Comparison of ENCODE assay signal across 28 cellular contexts in genomic region chr15:41918506-41919126, GRCh38. TPM values are rescaled to one million over a fixed set of nuclear protein-coding genes. Genes with fewer than 3 reads are reported as not detected.
A peak's percentile ranks its signal among the peaks of the same experiment; 100 is the strongest.
DNase-seq lines count a peak whose midpoint lies in the region; ATAC-seq, FAIRE-seq and TF ChIP-seq lines count a peak whose summit lies in the region.
"Had no signal": no experiment of that assay in that cellular context is flagged by ENCODE, and none has a peak within 500 bp of the region (broad histone marks: within the 10 kb centered on the region; RNA-seq: fewer than 3 reads in every experiment).

No MANE protein-coding gene starts in this region.

- H3K9me1 ChIP-seq in endothelial cell of umbilical vein (replicated peaks; ENCODE audit: control insufficient read depth, extremely low read depth, insufficient read depth, low read length) = no peaks in the 10 kb centered on the region

- no peak overlapping the region for H3K4me3 ChIP-seq in BLaER1 treated with 17β-estradiol and CSF1 and Interleukin-3, amounts not matched to agents 10 nM and 100 nM
- H3K4me3 ChIP-seq in endothelial cell of umbilical vein (replicated peaks in 1 of 3; ENCODE audit: insufficient read depth in 1 of 3, low read depth in 1 of 3, low read length in 3 of 3) = no peak overlapping the region
- H3K4me3 ChIP-seq in skeletal muscle tissue (ENCODE audit: low read length in 3 of 3) = no peak overlapping the region
- H3K4me3 ChIP-seq: tibial nerve had no signal

- peak overlapping the region; percentile 80 for H3K27ac Mint-ChIP-seq in HFFc6
- H3K27ac Mint-ChIP-seq: activated CD8-positive, alpha-beta memory T cell treated with anti-CD3 and anti-CD28 coated beads, Interleukin-2, amount 10 ng/mL, durations not matched to agents 7 days and 5 days; activated naive CD4-positive, alpha-beta T cell treated with anti-CD3 and anti-CD28 coated beads, Interleukin-2, amount 10 ng/mL, durations not matched to agents 7 days and 5 days; activated T-helper 1 cell treated with anti-CD3 and anti-CD28 coated beads, Interleukin-12 subunit alpha, Interleukin-12 subunit beta, Interleukin-2, Interleukin-4 antibody, amounts not matched to agents 30 ng/mL and 10 ng/mL and 1 ng/mL, durations not matched to agents 14 hours and 24 hours and 36 hours; CD4-positive, alpha-beta T cell; mesothelial cell of epicardium had no signal

- peaks cover 91% of the 10 kb centered on the region for H3K79me2 ChIP-seq in endothelial cell of umbilical vein (ENCODE audit: control insufficient read depth, insufficient read depth, low read length)

- H3K4me2 ChIP-seq in BLaER1 treated with 17β-estradiol and CSF1 and Interleukin-3, amounts not matched to agents 10 nM and 100 nM = peak overlapping the region; percentile 80 to 96 (median 86)
- H3K4me2 ChIP-seq in endothelial cell of umbilical vein (ENCODE audit: insufficient read depth, low read length) = no peak overlapping the region

- peaks cover 0 to 24% (median 15%) of the 10 kb centered on the region in 11 experiments; a peak in 17 of 22 replicates for H3K9me3 ChIP-seq in BLaER1 treated with 17β-estradiol and CSF1 and Interleukin-3, amounts not matched to agents 10 nM and 100 nM (replicated peaks in 1 of 11)
- H3K9me3 ChIP-seq in endothelial cell of umbilical vein (replicated peaks; ENCODE audit: control insufficient read depth, insufficient read depth, low read length) = no peaks in the 10 kb centered on the region
- no peaks in the 10 kb centered on the region for H3K9me3 ChIP-seq in skeletal muscle tissue (ENCODE audit: control insufficient read depth in 3 of 3, low read length in 3 of 3)
- H3K9me3 ChIP-seq: tibial nerve had no signal

- no peaks in the 10 kb centered on the region for H3K27me3 ChIP-seq in BLaER1 treated with 17β-estradiol and CSF1 and Interleukin-3, amounts not matched to agents 10 nM and 100 nM
- H3K27me3 ChIP-seq in endothelial cell of umbilical vein (ENCODE audit: control insufficient read depth in 2 of 2, insufficient read depth in 2 of 2, low read length in 2 of 2) (no peaks in the 10 kb centered on the region), skeletal muscle tissue (ENCODE audit: control insufficient read depth in 3 of 3, insufficient read depth in 3 of 3, low read length in 3 of 3) (no peaks in the 10 kb centered on the region)
- H3K27me3 ChIP-seq: tibial nerve had no signal

- H3K4me1 ChIP-seq in BLaER1 treated with 17β-estradiol and CSF1 and Interleukin-3, amounts not matched to agents 10 nM and 100 nM = peaks cover 90 to 100% (median 99%) of the 10 kb centered on the region in 10 experiments
- peaks cover 48% of the 10 kb centered on the region for H3K4me1 ChIP-seq in endothelial cell of umbilical vein (ENCODE audit: control insufficient read depth, extremely low read depth, insufficient read depth, low read length)
- H3K4me1 ChIP-seq in skeletal muscle tissue (ENCODE audit: control insufficient read depth in 3 of 3, insufficient read depth in 3 of 3, low read length in 3 of 3) = peaks cover 59 to 72% (median 61%) of the 10 kb centered on the region in 3 donors

- H2AFZ ChIP-seq in endothelial cell of umbilical vein (ENCODE audit: low read depth, low read length) = no peak overlapping the region

- ATAC-seq in HG02588 (IDR thresholded peaks at IDR 0.05; ENCODE audit: unreplicated experiment) = no peak
- ATAC-seq: activated CD8-positive, alpha-beta memory T cell treated with anti-CD3 and anti-CD28 coated beads, Interleukin-2, amount 10 ng/mL, durations not matched to agents 7 days and 5 days; left lobe of liver; naive thymus-derived CD8-positive, alpha-beta T cell had no signal

- intact Hi-C loops in endothelial cell of umbilical vein (cut with micrococcal nuclease) = loop anchor here (10.0 kb wide), 1 partner anchor 136 kb away; no protein-coding TSS in a partner anchor

- H4K20me1 ChIP-seq in BLaER1 treated with 17β-estradiol and CSF1 and Interleukin-3, amounts not matched to agents 10 nM and 100 nM = no peaks in the 10 kb centered on the region; a peak in 1 of 22 replicates
- no peaks in the 10 kb centered on the region for H4K20me1 ChIP-seq in endothelial cell of umbilical vein (replicated peaks; ENCODE audit: control insufficient read depth, extremely low read depth, insufficient read depth, low read length)

- POLR2A ChIA-PET in endothelial cell of umbilical vein (lab: Charles Lee) = no interaction called here

- H3K36me3 Mint-ChIP-seq in HFFc6 (ENCODE audit: low read depth) = peaks cover 29% of the 10 kb centered on the region

- TF ChIP-seq POLR2A in endothelial cell of umbilical vein (IDR thresholded peaks at IDR 0.05; ENCODE audit: low read depth, low read length) = peak; percentile 16

- no TSS peak for BruUV-seq in endothelial cell of umbilical vein (replicated peaks; lab: Mats Ljungman, UMichigan)

- peaks cover 2% of the 10 kb centered on the region; the same call in 1 of the 2 replicates for H3K27me3 Mint-ChIP-seq in HFFc6 (ENCODE audit: insufficient read depth)
- H3K27me3 Mint-ChIP-seq: activated CD8-positive, alpha-beta memory T cell treated with anti-CD3 and anti-CD28 coated beads, Interleukin-2, amount 10 ng/mL, durations not matched to agents 7 days and 5 days; activated naive CD4-positive, alpha-beta T cell treated with anti-CD3 and anti-CD28 coated beads, Interleukin-2, amount 10 ng/mL, durations not matched to agents 7 days and 5 days; CD4-positive, alpha-beta T cell; naive thymus-derived CD8-positive, alpha-beta T cell had no signal

- H3K4me3 Mint-ChIP-seq in HFFc6 = no peak overlapping the region
- H3K4me3 Mint-ChIP-seq: activated CD8-positive, alpha-beta memory T cell treated with anti-CD3 and anti-CD28 coated beads, Interleukin-2, amount 10 ng/mL, durations not matched to agents 7 days and 5 days; activated naive CD4-positive, alpha-beta T cell treated with anti-CD3 and anti-CD28 coated beads, Interleukin-2, amount 10 ng/mL, durations not matched to agents 7 days and 5 days; activated T-helper 1 cell treated with anti-CD3 and anti-CD28 coated beads, Interleukin-12 subunit alpha, Interleukin-12 subunit beta, Interleukin-2, Interleukin-4 antibody, amounts not matched to agents 30 ng/mL and 10 ng/mL and 1 ng/mL, durations not matched to agents 14 hours and 24 hours and 36 hours; CD4-positive, alpha-beta T cell; immature natural killer cell; mesothelial cell of epicardium; naive thymus-derived CD8-positive, alpha-beta T cell had no signal

- dilution Hi-C loops in endothelial cell of umbilical vein (cut with MboI; ENCODE audit: extremely low pct_ligation_motif_present, low sequenced_read_pairs) = no loop called here

- H3K9ac ChIP-seq in BLaER1 treated with 17β-estradiol and CSF1 and Interleukin-3, amounts not matched to agents 10 nM and 100 nM = no peak overlapping the region
- H3K9ac ChIP-seq in endothelial cell of umbilical vein (replicated peaks; ENCODE audit: extremely low read depth, insufficient read depth, low read length) = no peak overlapping the region
- H3K9ac ChIP-seq in skeletal muscle tissue (ENCODE audit: low read depth in 1 of 3, low read length in 3 of 3) = no peak overlapping the region

- H3K4me1 Mint-ChIP-seq in HFFc6 (ENCODE audit: low read depth) = peaks cover 58% of the 10 kb centered on the region
- H3K4me1 Mint-ChIP-seq: mesothelial cell of epicardium had no signal

- no peak for DNase-seq in HFFc6
- DNase-seq in endothelial cell of umbilical vein (ENCODE audit: low read depth, low spot score) = no peak
- no peak for DNase-seq in hepatic stellate cell (ENCODE audit: low spot score)
- DNase-seq in C1 segment of cervical spinal cord (lab: John Stamatoyannopoulos, UW) = no peak
- DNase-seq in NCI-H510A (lab: John Stamatoyannopoulos, UW) = no peak
- DNase-seq: activated CD4-positive, alpha-beta T cell treated with anti-CD3 and anti-CD28 coated beads for 4 hours; activated CD8-positive, alpha-beta memory T cell treated with anti-CD3 and anti-CD28 coated beads, Interleukin-2, amount 10 ng/mL, durations not matched to agents 7 days and 5 days; activated naive CD4-positive, alpha-beta T cell treated with anti-CD3 and anti-CD28 coated beads, Interleukin-2, amount 10 ng/mL, durations not matched to agents 7 days and 5 days; CD4-positive, alpha-beta T cell; hippocampal formation; immature natural killer cell; Kasumi-1; naive thymus-derived CD8-positive, alpha-beta T cell; NCI-H1694 treated with DMSO at 0.1 percent for 48 hours; NCI-H2171; NCI-H524 treated with DMSO at 0.1 percent for 48 hours; retina; RPMI8226; stimulated activated CD4-positive, alpha-beta T cell treated with anti-CD3 and anti-CD28 coated beads, Interleukin-12 subunit alpha, Interleukin-12 subunit beta, amount 100 ng/mL, for 4 hours; stimulated activated CD4-positive, alpha-beta T cell treated with anti-CD3 and anti-CD28 coated beads, Interleukin-4, amount 100 ng/mL, for 24 hours; stimulated activated naive CD8-positive, alpha-beta T cell treated with anti-CD3 and anti-CD28 coated beads, Interleukin-15, Interleukin-2, amounts not matched to agents 100 U/mL and 50 U/mL, for 24 hours had no signal

- H3K9me3 Mint-ChIP-seq in HFFc6 = no peaks in the 10 kb centered on the region
- H3K9me3 Mint-ChIP-seq: activated naive CD4-positive, alpha-beta T cell treated with anti-CD3 and anti-CD28 coated beads, Interleukin-2, amount 10 ng/mL, durations not matched to agents 7 days and 5 days; activated T-helper 1 cell treated with anti-CD3 and anti-CD28 coated beads, Interleukin-12 subunit alpha, Interleukin-12 subunit beta, Interleukin-2, Interleukin-4 antibody, amounts not matched to agents 30 ng/mL and 10 ng/mL and 1 ng/mL, durations not matched to agents 14 hours and 24 hours and 36 hours; CD4-positive, alpha-beta T cell; immature natural killer cell; mesothelial cell of epicardium; naive thymus-derived CD8-positive, alpha-beta T cell had no signal

- peak overlapping the region in 1 of 11 experiments; percentile 57; a peak in 1 of 22 replicates for H3K27ac ChIP-seq in BLaER1 treated with 17β-estradiol and CSF1 and Interleukin-3, amounts not matched to agents 10 nM and 100 nM
- H3K27ac ChIP-seq in endothelial cell of umbilical vein (ENCODE audit: insufficient read depth, low read depth, low read length) (peak overlapping the region; percentile 4), skeletal muscle tissue (ENCODE audit: low read depth, low read length) (peak overlapping the region; percentile 5)

- FAIRE-seq in endothelial cell of umbilical vein (lab: Jason Lieb, UNC) = no peak

- TF ChIP-seq CTCF in HFFc6 (IDR thresholded peaks at IDR 0.05) (no peak), endothelial cell of umbilical vein (IDR thresholded peaks at IDR 0.05; ENCODE audit: extremely low read depth in 1 of 2, insufficient read depth in 1 of 2, low read depth in 1 of 2, low read length in 2 of 2) (no peak)

- peaks cover 0 to 63% (median 31%) of the 10 kb centered on the region in 11 experiments; a peak in 18 of 22 replicates for H3K36me3 ChIP-seq in BLaER1 treated with 17β-estradiol and CSF1 and Interleukin-3, amounts not matched to agents 10 nM and 100 nM
- peaks cover 30 to 38% of the 10 kb centered on the region in 2 experiments for H3K36me3 ChIP-seq in endothelial cell of umbilical vein (ENCODE audit: control insufficient read depth in 2 of 2, extremely low read depth in 1 of 2, insufficient read depth in 2 of 2, low read length in 2 of 2)
- H3K36me3 ChIP-seq in skeletal muscle tissue (ENCODE audit: control insufficient read depth in 3 of 3, insufficient read depth in 3 of 3, low read length in 3 of 3) = no peaks in the 10 kb centered on the region

- CTCF ChIA-PET in endothelial cell of umbilical vein (lab: Charles Lee) = interaction anchor here (1.0 to 1.5 kb wide), 4 partner anchors 10 to 20 kb away, joined by 3 to 4 read pairs (median 3); no protein-coding TSS in a partner anchor

RNA-seq across cellular contexts. Expression of gene SPTBN5, which starts 24.8 kb away (rescaled TPM):
- total RNA-seq in HFFc6 (2021; fragmentation: NEBNext Ultra II Directional; extraction: Animal tissue kit (Norgen Biotek cat#: 25700)) = under 1 TPM; 0.16 to 0.34 (median 0.24) TPM
- total RNA-seq in endothelial cell of umbilical vein (19.0 and 19.2 TPM in 2 replicates), skeletal muscle tissue (1.0 TPM)
- 12.0 and 12.6 TPM in 2 replicates for polyA plus RNA-seq in endothelial cell of umbilical vein
- polyA plus RNA-seq in endothelial cell of umbilical vein (2011; cell fraction: cytosol; rRNA removed) = 4.1 and 6.6 TPM in 2 replicates
- polyA plus RNA-seq in endothelial cell of umbilical vein (2011; cell fraction: nucleus; rRNA removed) = 128 and 138 TPM in 2 replicates
- polyA plus RNA-seq in endothelial cell of umbilical vein (2012) = 3.0 and 7.8 TPM in 2 replicates
- 7.8 and 9.6 TPM in 2 replicates for polyA minus RNA-seq in endothelial cell of umbilical vein
- polyA minus RNA-seq in endothelial cell of umbilical vein (2011; cell fraction: cytosol; rRNA and poly(A)+ RNA removed) = 0.10 TPM
- polyA minus RNA-seq in endothelial cell of umbilical vein (2011; cell fraction: nucleus; rRNA and poly(A)+ RNA removed) = 26.4 and 30.1 TPM in 2 replicates

RNA-seq across cellular contexts. Expression of gene EHD4, which starts 53.7 kb away (rescaled TPM):
- total RNA-seq in HFFc6 (2021; fragmentation: NEBNext Ultra II Directional; extraction: Animal tissue kit (Norgen Biotek cat#: 25700)) = 10 to 100 TPM; 14.1 to 21.8 (median 18.1) TPM
- total RNA-seq in endothelial cell of umbilical vein = 126 and 128 TPM in 2 replicates
- 96.7 and 99.1 TPM in 2 replicates for polyA plus RNA-seq in endothelial cell of umbilical vein
- 88.4 and 97.4 TPM in 2 replicates for polyA plus RNA-seq in endothelial cell of umbilical vein (2011; cell fraction: cytosol; rRNA removed)
- 100 and 105 TPM in 2 replicates for polyA plus RNA-seq in endothelial cell of umbilical vein (2011; cell fraction: nucleus; rRNA removed)
- polyA plus RNA-seq in endothelial cell of umbilical vein (2012) = 39.8 and 70.3 TPM in 2 replicates
- polyA minus RNA-seq in endothelial cell of umbilical vein = 157 and 160 TPM in 2 replicates
- polyA minus RNA-seq in endothelial cell of umbilical vein (2011; cell fraction: cytosol; rRNA and poly(A)+ RNA removed) = 11.4 TPM
- polyA minus RNA-seq in endothelial cell of umbilical vein (2011; cell fraction: nucleus; rRNA and poly(A)+ RNA removed) = 113 and 127 TPM in 2 replicates
- 24.0 TPM for total RNA-seq in skeletal muscle tissue
